8 cellular contexts compared by ENCODE assay signal in genomic region chr1:243101551-243102050, GRCh38.
DNase-seq lines count a peak whose midpoint lies in the region; ATAC-seq, FAIRE-seq and TF ChIP-seq lines count a peak whose summit lies in the region.
"Not testable (repeated sequence)": the region's sequence is repeated elsewhere in the genome, so short reads cannot be mapped to it uniquely, and the experiment has no call there.

No MANE protein-coding gene starts in this region.

- not testable (repeated sequence) for H3K9me3 ChIP-seq in thymus (ENCODE audit: control insufficient read depth)

- FAIRE-seq in GM12892 (lab: Jason Lieb, UNC) = not testable (repeated sequence)

- H3K27ac Mint-ChIP-seq in activated naive CD8-positive, alpha-beta T cell treated with anti-CD3 and anti-CD28 coated beads for 36 hours = peak overlapping the region; percentile 86

- not testable (repeated sequence) for H3K27me3 Mint-ChIP-seq in activated naive CD8-positive, alpha-beta T cell treated with anti-CD3 and anti-CD28 coated beads for 36 hours

- peak; percentile 96 for ATAC-seq in HG02678 (IDR thresholded peaks at IDR 0.05; ENCODE audit: unreplicated experiment)
- ATAC-seq in activated CD4-positive, CD25-positive, alpha-beta regulatory T cell treated with anti-CD3 and anti-CD28 coated beads, Interleukin-2, amount 50 U/mL, for 24 hours = peak; percentile 65 to 81

- not testable (repeated sequence) for H3K27me3 ChIP-seq in thymus (ENCODE audit: control insufficient read depth, insufficient read depth)

- 11% methylated on average over 40 of the region's 40 CpGs for WGBS in thymus

- TF ChIP-seq CTCF in fibroblast of villous mesenchyme (IDR thresholded peaks at IDR 0.05; ENCODE audit: insufficient read depth, low read depth, low read length) = not testable (repeated sequence)

- DNase-seq in GM12892 (ENCODE audit: insufficient read length) (peak; percentile 26), NCI-H1105 treated with DMSO at 0.1 percent for 48 hours (lab: John Stamatoyannopoulos, UW) (peak; percentile 64), fibroblast of villous mesenchyme (ENCODE audit: low read depth) (peak; percentile 78)
- DNase-seq in activated naive CD8-positive, alpha-beta T cell treated with anti-CD3 and anti-CD28 coated beads for 36 hours = peak; percentile 81

- peak overlapping the region; percentile 83 for H3K4me3 Mint-ChIP-seq in activated naive CD8-positive, alpha-beta T cell treated with anti-CD3 and anti-CD28 coated beads for 36 hours

- not testable (repeated sequence) for H3K4me1 ChIP-seq in thymus (ENCODE audit: control insufficient read depth, insufficient read depth, low read length)

- not testable (repeated sequence) for H3K9me3 Mint-ChIP-seq in activated naive CD8-positive, alpha-beta T cell treated with anti-CD3 and anti-CD28 coated beads for 36 hours

- peak; percentile 50; the same call in 1 of the 2 replicates for TF ChIP-seq POLR2A in GM12892 (IDR thresholded peaks at IDR 0.05; ENCODE audit: low read depth, low read length)

- H3K4me3 ChIP-seq in fibroblast of villous mesenchyme (ENCODE audit: low read depth, low read length) = peak overlapping the region; percentile 52
- peak overlapping the region; percentile 23 to 56 (median 38) for H3K4me3 ChIP-seq in skin epidermis
- peak overlapping the region; percentile 10 for H3K4me3 ChIP-seq in thymus (ENCODE audit: low read length)

- peak overlapping the region in 10 of 21 experiments; percentile 7 to 82 (median 71) for H3K27ac ChIP-seq in skin epidermis
- H3K27ac ChIP-seq in thymus (ENCODE audit: low read depth) = not testable (repeated sequence)

- not testable (repeated sequence) for H3K36me3 Mint-ChIP-seq in activated naive CD8-positive, alpha-beta T cell treated with anti-CD3 and anti-CD28 coated beads for 36 hours

- not testable (repeated sequence) for H3K36me3 ChIP-seq in thymus (ENCODE audit: control insufficient read depth, insufficient read depth)

- H3K4me1 Mint-ChIP-seq in activated naive CD8-positive, alpha-beta T cell treated with anti-CD3 and anti-CD28 coated beads for 36 hours = not testable (repeated sequence)

Comparison
In these comparisons a context has a peak if more than half of its experiments do, and no peak if none do; other contexts are left out.
1. DNase-seq: peak in every context shown above with its lines; median percentile 81 in activated naive CD8-positive, alpha-beta T cell treated with anti-CD3 and anti-CD28 coated beads for 36 hours; 78 in fibroblast of villous mesenchyme; 64 in NCI-H1105 treated with DMSO at 0.1 percent for 48 hours; 26 in GM12892.